ENCODE assay signal across 8 cellular contexts in genomic region chr5:126449751-126450271, GRCh38. TPM values are rescaled to one million over a fixed set of nuclear protein-coding genes. Genes with fewer than 3 reads are reported as not detected.
DNase-seq lines count a peak whose midpoint lies in the region; ATAC-seq and TF ChIP-seq lines count a peak whose summit lies in the region.

No MANE protein-coding gene starts in this region.

- DNase-seq in T-helper 22 cell (ENCODE audit: low read depth): peak; percentile 8
- peak; percentile 24 to 65 for DNase-seq in stimulated activated effector memory CD8-positive, alpha-beta T cell treated with anti-CD3 and anti-CD28 coated beads, Interleukin-12 subunit alpha, Interleukin-12 subunit beta, amount 100 ng/mL, for 72 hours (ENCODE audit: low spot score in 2 of 2)
- no peak for DNase-seq in mucosa of gallbladder (ENCODE audit: low spot score)
- no peak for DNase-seq in HEK293T (ENCODE audit: extremely low spot score)

- H3K9me3 Mint-ChIP-seq in brain: peaks cover 0 to 4% (median 0%) of the 10 kb centered on the region in 5 experiments
- no peaks in the 10 kb centered on the region for H3K9me3 Mint-ChIP-seq in stimulated activated effector memory CD8-positive, alpha-beta T cell treated with anti-CD3 and anti-CD28 coated beads, Interleukin-12 subunit alpha, Interleukin-12 subunit beta, amount 100 ng/mL, for 72 hours

- no peaks in the 10 kb centered on the region for H3K36me3 ChIP-seq in mesodermal cell (ENCODE audit: control insufficient read depth, insufficient read depth, low read length)

- H3K36me3 Mint-ChIP-seq in brain: no peaks in the 10 kb centered on the region
- H3K36me3 Mint-ChIP-seq in stimulated activated effector memory CD8-positive, alpha-beta T cell treated with anti-CD3 and anti-CD28 coated beads, Interleukin-12 subunit alpha, Interleukin-12 subunit beta, amount 100 ng/mL, for 72 hours: peaks cover 10% of the 10 kb centered on the region

- H3K9me3 ChIP-seq in mesodermal cell (ENCODE audit: control insufficient read depth, low read length): no peaks in the 10 kb centered on the region

- ATAC-seq in GM18909 (IDR thresholded peaks at IDR 0.05; ENCODE audit: poor library complexity, unreplicated experiment) (peak; percentile 82), HG03045 (IDR thresholded peaks at IDR 0.05; ENCODE audit: unreplicated experiment) (peak; percentile 82)
- peak; percentile 94 for ATAC-seq in stimulated activated effector memory CD8-positive, alpha-beta T cell treated with anti-CD3 and anti-CD28 coated beads, Interleukin-12 subunit alpha, Interleukin-12 subunit beta, amount 100 ng/mL, for 72 hours

- peak overlapping the region in 1 of 5 experiments; percentile 34 for H3K4me3 Mint-ChIP-seq in brain
- peak overlapping the region; percentile 80 for H3K4me3 Mint-ChIP-seq in stimulated activated effector memory CD8-positive, alpha-beta T cell treated with anti-CD3 and anti-CD28 coated beads, Interleukin-12 subunit alpha, Interleukin-12 subunit beta, amount 100 ng/mL, for 72 hours

- H3K27me3 Mint-ChIP-seq in brain: no peaks in the 10 kb centered on the region

- CTCF ChIA-PET in HEK293T (lab: Yijun Ruan, JAX): interaction anchor here (0.7 to 1.0 kb wide), 3 partner anchors 11 to 29 kb away, joined by 3 to 7 read pairs (median 3); no protein-coding TSS in a partner anchor

- peak overlapping the region in 3 of 5 experiments; percentile 68 to 90 (median 84) for H3K27ac Mint-ChIP-seq in brain
- peak overlapping the region; percentile 98 for H3K27ac Mint-ChIP-seq in stimulated activated effector memory CD8-positive, alpha-beta T cell treated with anti-CD3 and anti-CD28 coated beads, Interleukin-12 subunit alpha, Interleukin-12 subunit beta, amount 100 ng/mL, for 72 hours

- TF ChIP-seq CTCF in brain (conservative IDR thresholded peaks at IDR 0.05): no peak

- H3K27ac ChIP-seq in mesodermal cell (ENCODE audit: low read depth, low read length, severe bottlenecking): peak overlapping the region; percentile 64

- H3K4me1 ChIP-seq in mesodermal cell (ENCODE audit: control insufficient read depth, insufficient read depth, low read length, poor library complexity, severe bottlenecking): peaks cover 17% of the 10 kb centered on the region

- H3K4me1 Mint-ChIP-seq in brain: peaks cover 20% of the 10 kb centered on the region
- H3K4me1 Mint-ChIP-seq in stimulated activated effector memory CD8-positive, alpha-beta T cell treated with anti-CD3 and anti-CD28 coated beads, Interleukin-12 subunit alpha, Interleukin-12 subunit beta, amount 100 ng/mL, for 72 hours: peaks cover 59% of the 10 kb centered on the region

- 78 to 90% methylated on average over 3 to 5 of the region's 8 CpGs for WGBS in mesodermal cell (ENCODE audit: insufficient coverage in 2 of 2), 2 experiments

- H3K4me3 ChIP-seq in mesodermal cell (ENCODE audit: extremely low read depth, insufficient read depth, low read length, poor library complexity, severe bottlenecking): no peak overlapping the region

- POLR2A ChIA-PET in HEK293T (lab: Yijun Ruan, JAX): no interaction called here

TF ChIP-seq in HEK293T, 16 proteins besides CTCF, POLR2A, EP300 and RAD21:
- TF ChIP-seq L3MBTL2 (conservative IDR thresholded peaks at IDR 0.05): no peak
- no peak for TF ChIP-seq LEF1 (IDR thresholded peaks at IDR 0.05; ENCODE audit: borderline replicate concordance)
- no peak for TF ChIP-seq FOXK2 (IDR thresholded peaks at IDR 0.05)
- TF ChIP-seq ZNF384 (IDR thresholded peaks at IDR 0.05): no peak
- no peak for TF ChIP-seq SUZ12 (IDR thresholded peaks at IDR 0.05)
- no peak for TF ChIP-seq TARDBP (IDR thresholded peaks at IDR 0.05)
- no peak for TF ChIP-seq PKNOX1 (IDR thresholded peaks at IDR 0.05)
- no peak for TF ChIP-seq ARNT (IDR thresholded peaks at IDR 0.05)
- no peak for TF ChIP-seq FOXM1 (IDR thresholded peaks at IDR 0.05; ENCODE audit: borderline replicate concordance)
- no peak for TF ChIP-seq NFRKB (IDR thresholded peaks at IDR 0.05)
- no peak for TF ChIP-seq ELF4 (IDR thresholded peaks at IDR 0.05)
- TF ChIP-seq FOXA1 (IDR thresholded peaks at IDR 0.05): no peak

RNA-seq across cellular contexts. Expression of gene GRAMD2B, which starts 26.6 kb away (rescaled TPM):
- 16.2 TPM for polyA plus RNA-seq in brain (ENCODE audit: insufficient read depth, low read depth, low replicate concordance)
- polyA plus RNA-seq in mesodermal cell (2013, experiment 1 of 2): 4.8 TPM
- 4.5 TPM for polyA plus RNA-seq in mesodermal cell (2013, experiment 2 of 2)
- 18.8 TPM for total RNA-seq in mucosa of gallbladder

Comparison
In these comparisons a context has a peak if more than half of its experiments do, and no peak if none do; other contexts are left out.
1. DNase-seq: peak in T-helper 22 cell (single experiment) and stimulated activated effector memory CD8-positive, alpha-beta T cell treated with anti-CD3 and anti-CD28 coated beads, Interleukin-12 subunit alpha, Interleukin-12 subunit beta, amount 100 ng/mL, for 72 hours (2 of 2); none in mucosa of gallbladder (single experiment) and HEK293T (single experiment).
2. Peak in every context shown above with its lines, with median percentiles within 50 percentile points of each other: ATAC-seq.